In genomic region chr11:88122956-88123355, GRCh38 we compare ENCODE assay signal across 1 cellular context.
TF ChIP-seq lines count a peak whose summit lies in the region.

No MANE protein-coding gene starts in this region.

TF ChIP-seq in K562, 482 proteins besides CTCF, POLR2A, EP300 and RAD21:
- TF ChIP-seq STAT6 (CRISPR knock-in tag; IDR thresholded peaks at IDR 0.05) (no peak), PTTG1 (tag; IDR thresholded peaks at IDR 0.05; ENCODE audit: low read depth) (no peak), ZBTB26 (CRISPR knock-in tag; IDR thresholded peaks at IDR 0.05) (no peak), NR2C2 (CRISPR knock-in tag; IDR thresholded peaks at IDR 0.05) (no peak), NR2C2 (tag; IDR thresholded peaks at IDR 0.05) (no peak), ZNF232 (CRISPR knock-in tag; IDR thresholded peaks at IDR 0.05) (no peak), ZNF695 (CRISPR knock-in tag; IDR thresholded peaks at IDR 0.05) (no peak), MEIS2 (IDR thresholded peaks at IDR 0.05; ENCODE audit: partially characterized antibody) (no peak)
